11 cellular contexts compared by ENCODE assay signal in the genomic region with DNA sequence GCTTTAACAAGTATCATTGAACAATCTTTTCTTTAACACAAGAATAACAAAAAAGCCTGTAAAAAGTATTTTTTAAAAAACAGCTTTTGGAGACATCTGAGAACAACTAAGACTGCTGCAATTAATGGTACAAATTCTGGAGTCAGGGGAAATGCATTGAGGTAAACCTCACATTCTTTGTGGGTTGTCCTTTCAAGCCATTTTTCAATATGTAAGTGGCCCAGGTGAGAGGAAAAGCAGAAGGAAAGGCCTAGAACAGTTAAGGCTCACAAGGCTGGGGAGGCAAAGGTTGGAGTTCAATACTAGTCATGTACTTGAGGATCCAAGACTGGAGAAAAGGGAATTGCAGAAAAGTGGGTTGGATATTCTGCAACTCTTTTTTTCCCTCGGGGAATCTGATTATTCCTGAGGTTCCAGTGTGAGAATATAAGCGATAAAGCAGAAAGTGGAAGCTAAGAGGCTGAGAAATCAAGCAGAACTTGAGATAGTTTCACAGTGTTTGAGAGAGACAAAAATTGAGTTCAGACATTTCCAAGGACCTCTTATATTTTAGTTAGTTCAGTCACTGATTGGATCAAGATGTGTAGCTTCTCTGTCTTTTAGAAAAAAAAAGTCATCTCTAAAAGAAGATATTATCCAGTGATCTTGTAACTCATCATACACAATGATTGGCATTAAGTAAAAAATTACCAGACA. TPM values are rescaled to one million over a fixed set of nuclear protein-coding genes. Genes with fewer than 3 reads are reported as not detected.
"Had no signal": no experiment of that assay in that cellular context is flagged by ENCODE, and none has a peak within 500 bp of the region (broad histone marks: within the 10 kb centered on the region; RNA-seq: fewer than 3 reads in every experiment).

No MANE protein-coding gene starts in this region.

- H3K36me3 ChIP-seq: breast epithelium, sigmoid colon had no signal

- ATAC-seq: activated CD4-positive, CD25-positive, alpha-beta regulatory T cell treated with anti-CD3 and anti-CD28 coated beads, Interleukin-2, amount 50 U/mL, for 24 hours had no signal

- H3K27ac ChIP-seq: breast epithelium, sigmoid colon had no signal

- H3K4me3 ChIP-seq: breast epithelium, sigmoid colon had no signal

- DNase-seq: activated gamma-delta T cell; activated naive CD8-positive, alpha-beta T cell treated with anti-CD3 and anti-CD28 coated beads, Interleukin-2, amount 10 ng/mL, durations not matched to agents 7 days and 5 days; anterior cingulate cortex; glutamatergic neuron; mammary epithelial cell; nephron progenitor cell; sigmoid colon; stimulated activated CD4-positive, alpha-beta T cell treated with anti-CD3 and anti-CD28 coated beads, Interleukin-2, amount 100 ng/mL, for 24 hours; stimulated activated naive CD4-positive, alpha-beta T cell treated with Interleukin-2 at 50 U/mL for 16 hours had no signal

- H3K27ac Mint-ChIP-seq: activated naive CD8-positive, alpha-beta T cell treated with anti-CD3 and anti-CD28 coated beads, Interleukin-2, amount 10 ng/mL, durations not matched to agents 7 days and 5 days; nephron progenitor cell had no signal

- H3K27me3 ChIP-seq: breast epithelium, sigmoid colon had no signal

- H3K27me3 Mint-ChIP-seq: activated naive CD8-positive, alpha-beta T cell treated with anti-CD3 and anti-CD28 coated beads, Interleukin-2, amount 10 ng/mL, durations not matched to agents 7 days and 5 days had no signal

- H3K4me1 ChIP-seq: breast epithelium, sigmoid colon had no signal

- H3K4me3 Mint-ChIP-seq: activated naive CD8-positive, alpha-beta T cell treated with anti-CD3 and anti-CD28 coated beads, Interleukin-2, amount 10 ng/mL, durations not matched to agents 7 days and 5 days; nephron progenitor cell had no signal

- H3K9me3 ChIP-seq: sigmoid colon had no signal

RNA-seq across cellular contexts. Expression of gene TXLNB, which starts 25.0 kb away (rescaled TPM):
- total RNA-seq: mammary epithelial cell had no signal
- polyA plus RNA-seq: mammary epithelial cell had no signal
